In genomic region chr19:10000171-10000826, GRCh38 we compare ENCODE assay signal across 8 cellular contexts. TPM values are rescaled to one million over a fixed set of nuclear protein-coding genes. Genes with fewer than 3 reads are reported as not detected.
DNase-seq lines count a peak whose midpoint lies in the region; ATAC-seq and TF ChIP-seq lines count a peak whose summit lies in the region.

No MANE protein-coding gene starts in this region.

- H3K36me3 Mint-ChIP-seq in nephron (ENCODE audit: low read depth): no peaks in the 10 kb centered on the region

- peaks cover 22% of the 10 kb centered on the region for H3K27me3 Mint-ChIP-seq in nephron (ENCODE audit: low read depth)

- peak overlapping the region in 1 of 3 experiments; percentile 25 for H3K27ac Mint-ChIP-seq in nephron

- no peak for TF ChIP-seq EP300 in stomach (IDR thresholded peaks at IDR 0.05)

- no peaks in the 10 kb centered on the region for H3K9me3 Mint-ChIP-seq in nephron

- ATAC-seq in GM21360 (IDR thresholded peaks at IDR 0.05; ENCODE audit: unreplicated experiment): no peak

- peaks cover 0 to 11% (median 8%) of the 10 kb centered on the region in 4 donors for H3K4me1 ChIP-seq in stomach

- TF ChIP-seq CTCF in AG09309 (IDR thresholded peaks at IDR 0.05; ENCODE audit: control insufficient read depth, insufficient read depth, low read depth, low read length, missing control alignments) (peak; percentile 96), nephron (IDR thresholded peaks at IDR 0.05; ENCODE audit: unreplicated experiment in 3 of 3) (peak; percentile 76 to 84 (median 81)), stomach (IDR thresholded peaks at IDR 0.05) (peak in 5 of 7 experiments; percentile 11 to 49 (median 29))

- H3K4me3 ChIP-seq in AG09309 (ENCODE audit: control insufficient read depth, low read depth, low read length): no peak overlapping the region
- H3K4me3 ChIP-seq in stomach: no peak overlapping the region

- intact Hi-C loops in stomach (cut with DNase I; ENCODE audit: low total_unique reads): no loop called here

- H3K27ac ChIP-seq in stomach: no peak overlapping the region

- H3K36me3 ChIP-seq in stomach: peaks cover 0 to 28% (median 6%) of the 10 kb centered on the region in 4 donors

- DNase-seq in AG09309 (ENCODE audit: low read depth) (no peak), GM19238 (ENCODE audit: insufficient read length, low spot score) (peak; percentile 70), NOMO-1 treated with DMSO at 0.1 percent for 48 hours (lab: John Stamatoyannopoulos, UW; ENCODE audit: unreplicated experiment) (peak; percentile 35), epidermal melanocyte (ENCODE audit: insufficient read length, low spot score) (peak; percentile 89), stomach (peak; percentile 70)
- peak; percentile 5 for DNase-seq in activated CD8-positive, alpha-beta memory T cell treated with anti-CD3 and anti-CD28 coated beads, Interleukin-2, amount 50 U/mL, for 1 hour (ENCODE audit: extremely low read depth)

- 13 to 18% (median 15%) methylated on average over 16 of the region's 16 CpGs for WGBS in stomach, 5 donors

- peaks cover 0 to 75% (median 7%) of the 10 kb centered on the region in 3 donors for H3K27me3 ChIP-seq in stomach

- H3K4me3 Mint-ChIP-seq in nephron: no peak overlapping the region

- no peaks in the 10 kb centered on the region for H3K9me3 ChIP-seq in stomach

- no peak for TF ChIP-seq POLR2A in stomach (IDR thresholded peaks at IDR 0.05)

- H3K4me1 Mint-ChIP-seq in nephron: peaks cover 4% of the 10 kb centered on the region

RNA-seq across cellular contexts. Expression of gene COL5A3, which starts 10.0 kb away (rescaled TPM):
- 10 to 100 TPM in 2 of 5 donors, 1 to 10 TPM in 2, under 1 TPM in 1; 0.58 to 25.5 (median 8.7) TPM for total RNA-seq in stomach
- 1 to 10 TPM; 2.0 to 5.2 (median 4.0) TPM for polyA plus RNA-seq in stomach

RNA-seq across cellular contexts. Expression of gene RDH8, which starts 13.0 kb away (rescaled TPM):
- total RNA-seq in stomach: not detected
- polyA plus RNA-seq in stomach: not detected

Comparison
In these comparisons a context has a peak if more than half of its experiments do, and no peak if none do; other contexts are left out.
1. CTCF ChIP-seq: peak in every context shown above with its lines; median percentile 96 in AG09309; 81 in nephron; 29 in stomach.